Comparison of ENCODE assay signal across 34 cellular contexts in genomic region chr10:20089884-20090283, GRCh38.
"Had no signal": no experiment of that assay in that cellular context is flagged by ENCODE, and none has a peak within 500 bp of the region (broad histone marks: within the 10 kb centered on the region; RNA-seq: fewer than 3 reads in every experiment).

No MANE protein-coding gene starts in this region.

- H3K9me3 ChIP-seq: adrenal gland, body of pancreas, esophagus squamous epithelium had no signal

- H3K4me3 Mint-ChIP-seq: activated CD4-positive, alpha-beta memory T cell treated with anti-CD3 and anti-CD28 coated beads for 36 hours; activated CD4-positive, alpha-beta T cell treated with anti-CD3 and anti-CD28 coated beads for 36 hours; activated CD4-positive, alpha-beta T cell treated with anti-CD3 and anti-CD28 coated beads, Interleukin-2, amount 10 ng/mL, durations not matched to agents 24 days and 14 days; activated CD8-positive, alpha-beta memory T cell treated with anti-CD3 and anti-CD28 coated beads, Interleukin-2, amount 10 ng/mL, durations not matched to agents 7 days and 5 days; activated CD8-positive, alpha-beta T cell treated with anti-CD3 and anti-CD28 coated beads, Interleukin-2, amount 10 ng/mL, durations not matched to agents 7 days and 5 days; activated naive CD4-positive, alpha-beta T cell treated with anti-CD3 and anti-CD28 coated beads for 36 hours; activated naive CD4-positive, alpha-beta T cell treated with anti-CD3 and anti-CD28 coated beads, Interleukin-2, amount 50 U/mL, for 24 hours; activated naive CD8-positive, alpha-beta T cell treated with anti-CD3 and anti-CD28 coated beads for 36 hours; activated naive CD8-positive, alpha-beta T cell treated with anti-CD3 and anti-CD28 coated beads, Interleukin-2, amount 50 U/mL, for 24 hours; activated T-helper 1 cell treated with anti-CD3 and anti-CD28 coated beads, Interleukin-12 subunit alpha, Interleukin-12 subunit beta, Interleukin-2, Interleukin-4 antibody, amounts not matched to agents 30 ng/mL and 10 ng/mL and 1 ng/mL, durations not matched to agents 14 hours and 24 hours and 36 hours; T-helper 17 cell; T-helper 2 cell treated with Interferon-gamma antibody and Interleukin-4, amounts not matched to agents 5 μg/mL and 100 μg/mL, for 36 hours had no signal

- H3K27ac ChIP-seq: adrenal gland, body of pancreas, epithelial cell of prostate, esophagus squamous epithelium, gastroesophageal sphincter, heart right ventricle had no signal

- FAIRE-seq: colon, endometrium, endothelial cell of umbilical vein had no signal

- H3K27ac Mint-ChIP-seq: activated CD4-positive, alpha-beta memory T cell treated with anti-CD3 and anti-CD28 coated beads for 36 hours; activated CD4-positive, alpha-beta T cell treated with anti-CD3 and anti-CD28 coated beads for 36 hours; activated CD4-positive, alpha-beta T cell treated with anti-CD3 and anti-CD28 coated beads, Interleukin-2, amount 10 ng/mL, durations not matched to agents 24 days and 14 days; activated CD8-positive, alpha-beta memory T cell treated with anti-CD3 and anti-CD28 coated beads, Interleukin-2, amount 10 ng/mL, durations not matched to agents 7 days and 5 days; activated CD8-positive, alpha-beta T cell treated with anti-CD3 and anti-CD28 coated beads, Interleukin-2, amount 10 ng/mL, durations not matched to agents 7 days and 5 days; activated naive CD4-positive, alpha-beta T cell treated with anti-CD3 and anti-CD28 coated beads for 36 hours; activated naive CD4-positive, alpha-beta T cell treated with anti-CD3 and anti-CD28 coated beads, Interleukin-2, amount 50 U/mL, for 24 hours; activated naive CD8-positive, alpha-beta T cell treated with anti-CD3 and anti-CD28 coated beads for 36 hours; activated naive CD8-positive, alpha-beta T cell treated with anti-CD3 and anti-CD28 coated beads, Interleukin-2, amount 50 U/mL, for 24 hours; activated T-helper 1 cell treated with anti-CD3 and anti-CD28 coated beads, Interleukin-12 subunit alpha, Interleukin-12 subunit beta, Interleukin-2, Interleukin-4 antibody, amounts not matched to agents 30 ng/mL and 10 ng/mL and 1 ng/mL, durations not matched to agents 14 hours and 24 hours and 36 hours; activated T-helper 2 cell treated with anti-CD3 and anti-CD28 coated beads, Interferon-gamma antibody, Interleukin-2, Interleukin-4, amounts not matched to agents 10 μg/mL and 5 μg/mL and 100 μg/mL, durations not matched to agents 14 hours and 24 hours and 36 hours; T-helper 17 cell; T-helper 2 cell treated with Interferon-gamma antibody and Interleukin-4, amounts not matched to agents 5 μg/mL and 100 μg/mL, for 36 hours had no signal

- H3K9me3 Mint-ChIP-seq: activated CD4-positive, alpha-beta T cell treated with anti-CD3 and anti-CD28 coated beads, Interleukin-2, amount 10 ng/mL, durations not matched to agents 24 days and 14 days had no signal

- ATAC-seq: activated CD4-positive, alpha-beta T cell treated with anti-CD3 and anti-CD28 coated beads for 36 hours; activated CD8-positive, alpha-beta memory T cell treated with anti-CD3 and anti-CD28 coated beads, Interleukin-2, amount 10 ng/mL, durations not matched to agents 7 days and 5 days; activated CD8-positive, alpha-beta T cell treated with anti-CD3 and anti-CD28 coated beads, Interleukin-2, amount 10 ng/mL, durations not matched to agents 7 days and 5 days; activated naive CD8-positive, alpha-beta T cell treated with anti-CD3 and anti-CD28 coated beads, Interleukin-2, amount 50 U/mL, for 24 hours; body of pancreas; gastroesophageal sphincter; heart right ventricle; T-helper 17 cell had no signal

- DNase-seq: activated CD4-positive, alpha-beta memory T cell treated with anti-CD3 and anti-CD28 coated beads for 36 hours; activated CD4-positive, alpha-beta T cell treated with anti-CD3 and anti-CD28 coated beads for 36 hours; activated CD4-positive, alpha-beta T cell treated with anti-CD3 and anti-CD28 coated beads, Interleukin-2, amount 10 ng/mL, durations not matched to agents 24 days and 14 days; activated CD4-positive, CD25-positive, alpha-beta regulatory T cell; activated CD4-positive, CD25-positive, alpha-beta regulatory T cell treated with anti-CD3 and anti-CD28 coated beads, Interleukin-2, amount 50 U/mL, for 72 hours; activated CD8-positive, alpha-beta memory T cell treated with anti-CD3 and anti-CD28 coated beads, Interleukin-2, amount 10 ng/mL, durations not matched to agents 7 days and 5 days; activated CD8-positive, alpha-beta memory T cell treated with anti-CD3 and anti-CD28 coated beads, Interleukin-2, amount 50 U/mL, for 4 hours; activated CD8-positive, alpha-beta T cell treated with anti-CD3 and anti-CD28 coated beads, Interleukin-2, amount 10 ng/mL, durations not matched to agents 7 days and 5 days; activated effector memory CD4-positive, alpha-beta T cell treated with anti-CD3 and anti-CD28 coated beads, Interleukin-2, amount 50 U/mL, for 16 hours; activated naive CD4-positive, alpha-beta T cell treated with anti-CD3 and anti-CD28 coated beads for 36 hours; activated naive CD8-positive, alpha-beta T cell treated with anti-CD3 and anti-CD28 coated beads for 36 hours; activated naive CD8-positive, alpha-beta T cell treated with anti-CD3 and anti-CD28 coated beads, Interleukin-2, amount 50 U/mL, for 24 hours; activated T-cell treated with anti-CD3 and anti-CD28 coated beads, Interleukin-2, amount 50 U/mL, for 1 hour; activated T-cell treated with anti-CD3 and anti-CD28 coated beads, Interleukin-2, amount 50 U/mL, for 48 hours; adrenal gland; amygdala; aorta; body of pancreas; caudate nucleus; effector CD8-positive, alpha-beta T cell; esophagus squamous epithelium; foreskin melanocyte; heart right ventricle; T-helper 17 cell; T1000 had no signal

- H3K4me1 ChIP-seq: body of pancreas had no signal

- H3K27me3 ChIP-seq: adrenal gland, body of pancreas, esophagus squamous epithelium, gastroesophageal sphincter, heart right ventricle had no signal

- H3K36me3 Mint-ChIP-seq: activated CD4-positive, alpha-beta memory T cell treated with anti-CD3 and anti-CD28 coated beads for 36 hours; activated CD8-positive, alpha-beta memory T cell treated with anti-CD3 and anti-CD28 coated beads, Interleukin-2, amount 10 ng/mL, durations not matched to agents 7 days and 5 days; activated naive CD4-positive, alpha-beta T cell treated with anti-CD3 and anti-CD28 coated beads, Interleukin-2, amount 50 U/mL, for 24 hours; activated naive CD8-positive, alpha-beta T cell treated with anti-CD3 and anti-CD28 coated beads for 36 hours had no signal

- H3K4me3 ChIP-seq: adrenal gland, body of pancreas, esophagus squamous epithelium, gastroesophageal sphincter, heart right ventricle had no signal

- H3K27me3 Mint-ChIP-seq: activated CD4-positive, alpha-beta memory T cell treated with anti-CD3 and anti-CD28 coated beads for 36 hours; activated CD4-positive, alpha-beta T cell treated with anti-CD3 and anti-CD28 coated beads for 36 hours; activated CD4-positive, alpha-beta T cell treated with anti-CD3 and anti-CD28 coated beads, Interleukin-2, amount 10 ng/mL, durations not matched to agents 24 days and 14 days; activated CD8-positive, alpha-beta memory T cell treated with anti-CD3 and anti-CD28 coated beads, Interleukin-2, amount 10 ng/mL, durations not matched to agents 7 days and 5 days; activated naive CD4-positive, alpha-beta T cell treated with anti-CD3 and anti-CD28 coated beads, Interleukin-2, amount 50 U/mL, for 24 hours; activated naive CD8-positive, alpha-beta T cell treated with anti-CD3 and anti-CD28 coated beads for 36 hours; activated naive CD8-positive, alpha-beta T cell treated with anti-CD3 and anti-CD28 coated beads, Interleukin-2, amount 50 U/mL, for 24 hours; T-helper 17 cell had no signal

- H3K36me3 ChIP-seq: adrenal gland, esophagus squamous epithelium, gastroesophageal sphincter, heart right ventricle had no signal

- H3K4me1 Mint-ChIP-seq: activated CD4-positive, alpha-beta T cell treated with anti-CD3 and anti-CD28 coated beads for 36 hours; activated CD4-positive, alpha-beta T cell treated with anti-CD3 and anti-CD28 coated beads, Interleukin-2, amount 10 ng/mL, durations not matched to agents 24 days and 14 days; activated CD8-positive, alpha-beta memory T cell treated with anti-CD3 and anti-CD28 coated beads, Interleukin-2, amount 10 ng/mL, durations not matched to agents 7 days and 5 days; activated naive CD4-positive, alpha-beta T cell treated with anti-CD3 and anti-CD28 coated beads, Interleukin-2, amount 50 U/mL, for 24 hours; activated naive CD8-positive, alpha-beta T cell treated with anti-CD3 and anti-CD28 coated beads for 36 hours; activated naive CD8-positive, alpha-beta T cell treated with anti-CD3 and anti-CD28 coated beads, Interleukin-2, amount 50 U/mL, for 24 hours; T-helper 17 cell had no signal
